18 cellular contexts compared by ENCODE assay signal in genomic region chr2:223036756-223037432, GRCh38. TPM values are rescaled to one million over a fixed set of nuclear protein-coding genes. Genes with fewer than 3 reads are reported as not detected.
DNase-seq lines count a peak whose midpoint lies in the region; ATAC-seq and TF ChIP-seq lines count a peak whose summit lies in the region.
"Had no signal": no experiment of that assay in that cellular context is flagged by ENCODE, and none has a peak within 500 bp of the region (broad histone marks: within the 10 kb centered on the region; RNA-seq: fewer than 3 reads in every experiment).

No MANE protein-coding gene starts in this region.

- H2BK5ac ChIP-seq in H9 (ENCODE audit: insufficient read length, low read length) = no peak overlapping the region

- no peak overlapping the region for H4K5ac ChIP-seq in H9 (ENCODE audit: insufficient read length, low read depth, low read length)

- no peaks in the 10 kb centered on the region for H3K36me3 ChIP-seq in colonic mucosa

- H3K23ac ChIP-seq in H9 (ENCODE audit: insufficient read length, low read depth, low read length) = no peak overlapping the region

- H3K36me3 Mint-ChIP-seq in H9 (ENCODE audit: insufficient read depth in 1 of 3, low read depth in 3 of 3) (peaks cover 19 to 49% (median 38%) of the 10 kb centered on the region in 3 experiments), progenitor cell of endocrine pancreas (ENCODE audit: insufficient read depth) (peaks cover 2% of the 10 kb centered on the region)

- no peak overlapping the region for H4K91ac ChIP-seq in H9 (ENCODE audit: insufficient read length, low read depth, low read length)

- no peaks in the 10 kb centered on the region for H4K20me1 ChIP-seq in H9 (ENCODE audit: control insufficient read depth, insufficient read depth, insufficient read length)

- DNase-seq in H9 (no peak), colonic mucosa (peak; percentile 5), islet precursor cell (peak; percentile 77), progenitor cell of endocrine pancreas (ENCODE audit: low spot score, unreplicated experiment) (no peak), NCI-H524 (lab: John Stamatoyannopoulos, UW) (no peak), DMS53 (lab: John Stamatoyannopoulos, UW) (no peak), Right ventricle myocardium inferior (ENCODE audit: missing footprints) (no peak)
- DNase-seq in activated CD4-positive, alpha-beta T cell treated with anti-CD3 and anti-CD28 coated beads, Interleukin-2, amount 50 U/mL, for 1 hour = no peak
- DNase-seq: C1 segment of cervical spinal cord; CD4-positive, alpha-beta T cell; DMS79 treated with DMSO at 0.1 percent for 48 hours; EL; GDM1; GM23248; HCEC 1CT; HFFc6 had no signal

- WGBS in H9 (ENCODE audit: extremely low coverage, insufficient read length, low lambda C conversion rate) = no CpG with 5 or more reads among the region's 3 CpGs

- no peak overlapping the region for H3K56ac ChIP-seq in H9 (ENCODE audit: insufficient read length, low read depth, low read length)

- H3K18ac ChIP-seq in H9 (ENCODE audit: insufficient read length, low read depth, low read length) = no peak overlapping the region

- no peak overlapping the region for H2AFZ ChIP-seq in H9 (ENCODE audit: low read length)
- H2AFZ ChIP-seq: GM23248 had no signal

- no peaks in the 10 kb centered on the region for H3K79me1 ChIP-seq in H9 (ENCODE audit: insufficient read depth, low read depth, low read length, poor library complexity, severe bottlenecking)

- no peak overlapping the region for H3K4me2 ChIP-seq in H9 (ENCODE audit: insufficient read depth, insufficient read length, low read length)

- H3K9me3 Mint-ChIP-seq in H9 (peaks cover 29 to 35% of the 10 kb centered on the region in 2 experiments), progenitor cell of endocrine pancreas (ENCODE audit: low read depth) (peaks cover 9% of the 10 kb centered on the region)

- H3K9me3 ChIP-seq in H9 (ENCODE audit: control insufficient read depth, low read depth, low read length) (peaks cover 11% of the 10 kb centered on the region), colonic mucosa (no peaks in the 10 kb centered on the region)

- no peak overlapping the region for H2AK5ac ChIP-seq in H9 (ENCODE audit: insufficient read length, low read length)

- H2BK120ac ChIP-seq in H9 (ENCODE audit: low read depth, low read length, poor library complexity, severe bottlenecking) = no peak overlapping the region

- H3K4me1 Mint-ChIP-seq in H9 (peaks cover 60 to 61% of the 10 kb centered on the region in 2 experiments), progenitor cell of endocrine pancreas (ENCODE audit: low read depth) (peaks cover 31% of the 10 kb centered on the region)
- H3K4me1 Mint-ChIP-seq: B cell had no signal

- H3K14ac ChIP-seq in H9 (ENCODE audit: insufficient read depth, low read length) = no peak overlapping the region

- ATAC-seq in Right ventricle myocardium inferior = no peak

- H4K8ac ChIP-seq in H9 (replicated peaks; ENCODE audit: insufficient read length, low read depth, low read length) = no peak overlapping the region

- intact Hi-C loops in colonic mucosa (cut with DNase I) = no loop called here
- intact Hi-C loops in Right ventricle myocardium inferior (cut with DNase I) = no loop called here

- H2BK15ac ChIP-seq in H9 (ENCODE audit: low read depth, low read length) = no peak overlapping the region

- H3K4me1 ChIP-seq in H9 (ENCODE audit: insufficient read depth, low read length) (peaks cover 13% of the 10 kb centered on the region), colonic mucosa (no peaks in the 10 kb centered on the region)

- no peak overlapping the region for H3K4me3 ChIP-seq in colonic mucosa
- H3K4me3 ChIP-seq: GM23248 had no signal

- H3K4ac ChIP-seq in H9 (ENCODE audit: low read depth, low read length) = no peak overlapping the region

- H3K79me2 ChIP-seq in H9 (ENCODE audit: insufficient read depth, low read length) = no peaks in the 10 kb centered on the region

- no peak overlapping the region for H3T11ph ChIP-seq in H9 (ENCODE audit: low read length)

- H3K27ac Mint-ChIP-seq in H9 (peak overlapping the region; percentile 87 to 96 (median 88); a peak in 5 of 7 replicates), progenitor cell of endocrine pancreas (peak overlapping the region; percentile 6)
- H3K27ac Mint-ChIP-seq: B cell; CD4-positive, alpha-beta T cell; HFFc6 had no signal

- H3K27me3 Mint-ChIP-seq in H9 (ENCODE audit: low read depth) (no peaks in the 10 kb centered on the region), progenitor cell of endocrine pancreas (no peaks in the 10 kb centered on the region)

- H2BK12ac ChIP-seq in H9 (ENCODE audit: insufficient read length, low read depth, low read length) = no peak overlapping the region

- H2BK20ac ChIP-seq in H9 (ENCODE audit: low read depth, low read length, poor library complexity, severe bottlenecking) = no peak overlapping the region

- H3K9ac ChIP-seq in H9 (ENCODE audit: extremely low read depth, insufficient read length, low read length) (no peak overlapping the region), colonic mucosa (ENCODE audit: low read depth in 2 of 2, low read length in 2 of 2) (no peak overlapping the region)
- H3K9ac ChIP-seq: GM23248 had no signal

- H3K27me3 ChIP-seq in H9 (ENCODE audit: insufficient read depth, low read length) (no peaks in the 10 kb centered on the region), colonic mucosa (no peaks in the 10 kb centered on the region)

- H3K27ac ChIP-seq in H9 (ENCODE audit: insufficient read length, low read depth, low read length) = no peak overlapping the region
- no peak overlapping the region for H3K27ac ChIP-seq in colonic mucosa
- H3K27ac ChIP-seq: GM23248 had no signal

- H3K23me2 ChIP-seq in H9 (ENCODE audit: insufficient read length, low read depth, low read length, poor library complexity, severe bottlenecking) = no peaks in the 10 kb centered on the region

- H3K4me3 Mint-ChIP-seq in H9 (peak overlapping the region in 1 of 2 experiments; percentile 62; a peak in 1 of 5 replicates), progenitor cell of endocrine pancreas (ENCODE audit: low read depth) (no peak overlapping the region)
- H3K4me3 Mint-ChIP-seq: B cell; CD4-positive, alpha-beta T cell; HFFc6 had no signal

- TF ChIP-seq CTCF in H9 (conservative IDR thresholded peaks at IDR 0.05) = no peak
- no peak for TF ChIP-seq CTCF in colonic mucosa (IDR thresholded peaks at IDR 0.05)
- TF ChIP-seq CTCF in progenitor cell of endocrine pancreas (IDR thresholded peaks at IDR 0.05; ENCODE audit: unreplicated experiment) = no peak

RNA-seq across cellular contexts. Expression of gene KCNE4, which starts 15.1 kb away (rescaled TPM):
- total RNA-seq in H9 (2021) (0.20 and 0.24 TPM in 2 replicates), colonic mucosa (1 to 10 TPM in 1 of 2 donors, under 1 TPM in 1; 0.42 to 2.1 TPM), progenitor cell of endocrine pancreas (0.60 and 0.72 TPM in 2 replicates), Right ventricle myocardium inferior (3.6 TPM)
- total RNA-seq: B cell; CD4-positive, alpha-beta T cell; HT1080 had no signal

Comparison
In these comparisons a context has a peak if more than half of its experiments do, and no peak if none do; other contexts are left out.
1. DNase-seq: peak in colonic mucosa (single experiment) and islet precursor cell (single experiment); none in H9 (single experiment), progenitor cell of endocrine pancreas (single experiment), activated CD4-positive, alpha-beta T cell treated with anti-CD3 and anti-CD28 coated beads, Interleukin-2, amount 50 U/mL, for 1 hour (single experiment), NCI-H524 (0 of 2), DMS53 (single experiment) and Right ventricle myocardium inferior (single experiment).